Comparison of ENCODE assay signal across 25 cellular contexts in the genomic region with DNA sequence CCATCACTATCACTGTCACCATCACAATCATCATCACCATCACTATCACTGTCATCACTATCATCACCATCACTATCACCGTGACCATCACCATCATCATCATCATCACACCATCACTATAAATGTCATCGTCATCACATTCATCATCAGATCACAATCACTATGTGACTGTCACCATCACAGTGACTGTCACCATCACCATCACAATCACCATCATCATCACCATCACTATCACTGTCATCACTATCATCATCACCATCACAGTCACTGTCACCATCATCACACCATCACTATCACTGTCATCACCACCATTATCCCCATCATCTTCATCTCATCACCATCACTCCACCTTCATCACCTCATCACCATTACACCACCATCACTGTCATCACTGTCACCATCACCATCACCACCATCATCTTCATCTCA. TPM values are rescaled to one million over a fixed set of nuclear protein-coding genes. Genes with fewer than 3 reads are reported as not detected.
DNase-seq lines count a peak whose midpoint lies in the region; ATAC-seq, FAIRE-seq and TF ChIP-seq lines count a peak whose summit lies in the region.
"Had no signal": no experiment of that assay in that cellular context is flagged by ENCODE, and none has a peak within 500 bp of the region (broad histone marks: within the 10 kb centered on the region; RNA-seq: fewer than 3 reads in every experiment).

No MANE protein-coding gene starts in this region.

- CTCF ChIA-PET in HEK293 (lab: Yijun Ruan, JAX): interaction anchor here (0.7 kb wide), 1 partner anchor 26 kb away, joined by 3 read pairs; no protein-coding TSS in a partner anchor
- CTCF ChIA-PET in GM12878 (lab: Yijun Ruan, JAX): no interaction called here
- CTCF ChIA-PET in naive thymus-derived CD4-positive, alpha-beta T cell (lab: Charles Lee): no interaction called here

- 85% methylated on average over 2 of the region's 2 CpGs for WGBS in GM12878 (ENCODE audit: insufficient coverage, insufficient replicate concordance, low lambda C conversion rate, missing lambda C conversion rate)

- H3K4me3 Mint-ChIP-seq in naive thymus-derived CD4-positive, alpha-beta T cell: no peak overlapping the region
- H3K4me3 Mint-ChIP-seq in activated T-helper 2 cell treated with anti-CD3 and anti-CD28 coated beads, Interferon-gamma antibody, Interleukin-2, Interleukin-4, amounts not matched to agents 10 μg/mL and 5 μg/mL and 100 μg/mL, durations not matched to agents 14 hours and 24 hours and 36 hours (ENCODE audit: low read depth): no peak overlapping the region
- H3K4me3 Mint-ChIP-seq in nephron progenitor cell: no peak overlapping the region
- H3K4me3 Mint-ChIP-seq: CD4-positive, alpha-beta memory T cell; IgD-negative memory B cell had no signal

- no peaks in the 10 kb centered on the region; a peak in 1 of 4 replicates for H3K27me3 ChIP-seq in GM12878 (replicated peaks in 1 of 2; ENCODE audit: control insufficient read depth in 2 of 2, insufficient read depth in 2 of 2, low read length in 1 of 2)
- no peaks in the 10 kb centered on the region for H3K27me3 ChIP-seq in naive thymus-derived CD4-positive, alpha-beta T cell (ENCODE audit: control insufficient read depth in 2 of 2, insufficient read depth in 2 of 2, low read length in 2 of 2)
- H3K27me3 ChIP-seq: BLaER1, SJCRH30 had no signal

- in situ Hi-C loops in GM12878 (cut with MboI): no loop called here

- peaks cover 0 to under 1% (median 0%) of the 10 kb centered on the region in 5 donors for H3K27me3 Mint-ChIP-seq in naive thymus-derived CD4-positive, alpha-beta T cell
- no peaks in the 10 kb centered on the region for H3K27me3 Mint-ChIP-seq in activated T-helper 2 cell treated with anti-CD3 and anti-CD28 coated beads, Interferon-gamma antibody, Interleukin-2, Interleukin-4, amounts not matched to agents 10 μg/mL and 5 μg/mL and 100 μg/mL, durations not matched to agents 14 hours and 24 hours and 36 hours (ENCODE audit: low read depth)
- peaks cover 1% of the 10 kb centered on the region for H3K27me3 Mint-ChIP-seq in nephron progenitor cell (ENCODE audit: low read depth, poor library complexity)
- H3K27me3 Mint-ChIP-seq: CD4-positive, alpha-beta memory T cell; IgD-negative memory B cell had no signal

- DNase-seq in activated CD4-positive, CD25-positive, alpha-beta regulatory T cell treated with anti-CD3 and anti-CD28 coated beads, Interleukin-2, amount 50 U/mL, for 72 hours: no peak
- DNase-seq in GM12878 (ENCODE audit: low read depth, low spot score): no peak
- no peak for DNase-seq in naive thymus-derived CD4-positive, alpha-beta T cell
- no peak for DNase-seq in activated T-helper 2 cell treated with anti-CD3 and anti-CD28 coated beads, Interferon-gamma antibody, Interleukin-2, Interleukin-4, amounts not matched to agents 10 μg/mL and 5 μg/mL and 100 μg/mL, durations not matched to agents 14 hours and 24 hours and 36 hours (ENCODE audit: low spot score)
- no peak for DNase-seq in nephron progenitor cell
- DNase-seq in foreskin fibroblast: no peak
- DNase-seq: ACHN; CD4-positive, alpha-beta memory T cell; DMS153; Kasumi-1; NCI-H1417; NCI-H187; NCI-H446; NCI-H526; OCI-M1; SJCRH30 had no signal

- no peaks in the 10 kb centered on the region for H4K20me1 ChIP-seq in GM12878 (ENCODE audit: control insufficient read depth, insufficient read depth)
- H4K20me1 ChIP-seq: BLaER1 had no signal

- ATAC-seq in activated CD4-positive, CD25-positive, alpha-beta regulatory T cell treated with anti-CD3 and anti-CD28 coated beads, Interleukin-2, amount 50 U/mL, for 24 hours: peak; percentile 36 to 39
- ATAC-seq in GM12878: no peak
- ATAC-seq in naive thymus-derived CD4-positive, alpha-beta T cell: peak; percentile 26

- H3K4me1 ChIP-seq in HEK293 (ENCODE audit: control insufficient read depth, insufficient read depth, low read length): no peaks in the 10 kb centered on the region
- H3K4me1 ChIP-seq in GM12878 (ENCODE audit: control insufficient read depth, insufficient read depth, low read length): peaks cover 1% of the 10 kb centered on the region
- H3K4me1 ChIP-seq in naive thymus-derived CD4-positive, alpha-beta T cell (ENCODE audit: control insufficient read depth in 2 of 2, insufficient read depth in 2 of 2, low read length in 2 of 2): peaks cover 0 to 5% of the 10 kb centered on the region in 2 donors

- TF ChIP-seq CTCF in HEK293 (tag by site-specific recombination; IDR thresholded peaks at IDR 0.05) (no peak), GM12878 (IDR thresholded peaks at IDR 0.05 in 2 of 3, conservative IDR thresholded peaks at IDR 0.05 in 1 of 3; ENCODE audit: control insufficient read depth in 2 of 3, extremely low read depth in 1 of 3, insufficient read depth in 1 of 3, low read depth in 3 of 3, low read length in 3 of 3) (no peak), nephron progenitor cell (IDR thresholded peaks at IDR 0.05) (no peak), foreskin fibroblast (IDR thresholded peaks at IDR 0.05; ENCODE audit: low read depth, low read length) (no peak)

- TF ChIP-seq RAD21 in GM12878 (IDR thresholded peaks at IDR 0.05; ENCODE audit: insufficient read depth, low read depth, low read length): no peak

- H3K9ac ChIP-seq in GM12878 (ENCODE audit: control insufficient read depth, insufficient read depth, low read length): no peak overlapping the region
- H3K9ac ChIP-seq: BLaER1 had no signal

- H3K36me3 Mint-ChIP-seq in naive thymus-derived CD4-positive, alpha-beta T cell: no peaks in the 10 kb centered on the region
- H3K36me3 Mint-ChIP-seq in activated T-helper 2 cell treated with anti-CD3 and anti-CD28 coated beads, Interferon-gamma antibody, Interleukin-2, Interleukin-4, amounts not matched to agents 10 μg/mL and 5 μg/mL and 100 μg/mL, durations not matched to agents 14 hours and 24 hours and 36 hours (ENCODE audit: low read depth): no peaks in the 10 kb centered on the region
- no peaks in the 10 kb centered on the region for H3K36me3 Mint-ChIP-seq in nephron progenitor cell (ENCODE audit: low read depth)
- H3K36me3 Mint-ChIP-seq: IgD-negative memory B cell had no signal

- peaks cover 7 to 23% (median 11%) of the 10 kb centered on the region in 7 donors for H3K4me1 Mint-ChIP-seq in naive thymus-derived CD4-positive, alpha-beta T cell
- peaks cover 5% of the 10 kb centered on the region for H3K4me1 Mint-ChIP-seq in activated T-helper 2 cell treated with anti-CD3 and anti-CD28 coated beads, Interferon-gamma antibody, Interleukin-2, Interleukin-4, amounts not matched to agents 10 μg/mL and 5 μg/mL and 100 μg/mL, durations not matched to agents 14 hours and 24 hours and 36 hours (ENCODE audit: low read depth)
- peaks cover 32% of the 10 kb centered on the region for H3K4me1 Mint-ChIP-seq in nephron progenitor cell

- H2AFZ ChIP-seq in GM12878 (ENCODE audit: control insufficient read depth, low read depth, low read length): no peak overlapping the region

- H3K4me2 ChIP-seq in GM12878 (ENCODE audit: control insufficient read depth, insufficient read depth): no peak overlapping the region
- H3K4me2 ChIP-seq: BLaER1 had no signal

- no peak for TF ChIP-seq POLR2A in GM12878 (IDR thresholded peaks at IDR 0.05; ENCODE audit: low read depth, low read length)

- H3K36me3 ChIP-seq in HEK293 (ENCODE audit: control insufficient read depth in 2 of 2, insufficient read depth in 1 of 2, low read length in 2 of 2) (peaks cover 0 to 9% of the 10 kb centered on the region in 2 experiments; a peak in 1 of 3 replicates), GM12878 (ENCODE audit: control insufficient read depth in 2 of 2, insufficient read depth in 2 of 2, low read length in 1 of 2) (no peaks in the 10 kb centered on the region)
- no peaks in the 10 kb centered on the region for H3K36me3 ChIP-seq in naive thymus-derived CD4-positive, alpha-beta T cell (ENCODE audit: control insufficient read depth in 2 of 3, insufficient read depth in 3 of 3, low read length in 3 of 3)
- H3K36me3 ChIP-seq: BLaER1, SJCRH30 had no signal

- BruUV-seq in GM12878 (replicated peaks; lab: Mats Ljungman, UMichigan): no TSS peak

- no peak for FAIRE-seq in GM12878 (lab: Jason Lieb, UNC)
- FAIRE-seq: G401.6, GM19239, H54, RCC 7860 had no signal

- H3K9me3 ChIP-seq in HEK293 (ENCODE audit: control insufficient read depth, insufficient read depth, low read depth, low read length) (no peaks in the 10 kb centered on the region), GM12878 (replicated peaks; ENCODE audit: control insufficient read depth, insufficient read depth, low read length) (no peaks in the 10 kb centered on the region)
- H3K9me3 ChIP-seq in naive thymus-derived CD4-positive, alpha-beta T cell (ENCODE audit: control insufficient read depth in 2 of 3, low read length in 3 of 3): no peaks in the 10 kb centered on the region
- H3K9me3 ChIP-seq: BLaER1, SJCRH30 had no signal

- SMC1A ChIA-PET in GM12878 (lab: Charles Lee; ENCODE audit: uncharacterized antibody, unreplicated experiment): no interaction called here

- H3K27ac Mint-ChIP-seq in naive thymus-derived CD4-positive, alpha-beta T cell: no peak overlapping the region
- no peak overlapping the region for H3K27ac Mint-ChIP-seq in activated T-helper 2 cell treated with anti-CD3 and anti-CD28 coated beads, Interferon-gamma antibody, Interleukin-2, Interleukin-4, amounts not matched to agents 10 μg/mL and 5 μg/mL and 100 μg/mL, durations not matched to agents 14 hours and 24 hours and 36 hours
- H3K27ac Mint-ChIP-seq in nephron progenitor cell: no peak overlapping the region
- H3K27ac Mint-ChIP-seq: CD4-positive, alpha-beta memory T cell; IgD-negative memory B cell had no signal

- intact Hi-C loops in GM12878 (cut with micrococcal nuclease; ENCODE audit: unreplicated experiment): no loop called here
- intact Hi-C loops in naive thymus-derived CD4-positive, alpha-beta T cell (cut with micrococcal nuclease): no loop called here
- intact Hi-C loops in activated T-helper 2 cell treated with anti-CD3 and anti-CD28 coated beads, Interferon-gamma antibody, Interleukin-2, Interleukin-4, amounts not matched to agents 10 μg/mL and 5 μg/mL and 100 μg/mL, durations not matched to agents 14 hours and 24 hours and 36 hours (cut with micrococcal nuclease): no loop called here

- RAD21 ChIA-PET in GM12878 (lab: Charles Lee; ENCODE audit: unreplicated experiment): no interaction called here

- no peak overlapping the region for H3K27ac ChIP-seq in HEK293 (ENCODE audit: extremely low read depth, low read depth, low read length)
- no peak overlapping the region for H3K27ac ChIP-seq in GM12878 (ENCODE audit: control insufficient read depth, insufficient read depth)
- no peak overlapping the region for H3K27ac ChIP-seq in naive thymus-derived CD4-positive, alpha-beta T cell (ENCODE audit: low read depth, low read length)
- H3K27ac ChIP-seq: 22Rv1, SJCRH30 had no signal

- no peak overlapping the region for H3K4me3 ChIP-seq in HEK293 (ENCODE audit: low read depth, low read length)
- no peak overlapping the region for H3K4me3 ChIP-seq in GM12878
- no peak overlapping the region for H3K4me3 ChIP-seq in naive thymus-derived CD4-positive, alpha-beta T cell (ENCODE audit: low read length)
- H3K4me3 ChIP-seq in foreskin fibroblast (ENCODE audit: low read depth in 1 of 2, low read length in 2 of 2): no peak overlapping the region
- H3K4me3 ChIP-seq: BLaER1, SJCRH30 had no signal

- POLR2A ChIA-PET in HEK293 (lab: Yijun Ruan, JAX) (no interaction called here), GM12878 (lab: Charles Lee) (no interaction called here)
- POLR2A ChIA-PET in naive thymus-derived CD4-positive, alpha-beta T cell (lab: Charles Lee): no interaction called here

- H3K9me3 Mint-ChIP-seq in naive thymus-derived CD4-positive, alpha-beta T cell: peaks cover 0 to 2% (median 0%) of the 10 kb centered on the region in 11 donors
- H3K9me3 Mint-ChIP-seq in activated T-helper 2 cell treated with anti-CD3 and anti-CD28 coated beads, Interferon-gamma antibody, Interleukin-2, Interleukin-4, amounts not matched to agents 10 μg/mL and 5 μg/mL and 100 μg/mL, durations not matched to agents 14 hours and 24 hours and 36 hours: no peaks in the 10 kb centered on the region
- H3K9me3 Mint-ChIP-seq in nephron progenitor cell: no peaks in the 10 kb centered on the region
- H3K9me3 Mint-ChIP-seq: CD4-positive, alpha-beta memory T cell; IgD-negative memory B cell had no signal

- no peaks in the 10 kb centered on the region for H3K79me2 ChIP-seq in GM12878 (ENCODE audit: control insufficient read depth, insufficient read depth, low read length)

- no peak for TF ChIP-seq EP300 in GM12878 (IDR thresholded peaks at IDR 0.05; ENCODE audit: borderline replicate concordance in 1 of 2, control insufficient read depth in 1 of 2, low read depth in 2 of 2, low read length in 2 of 2)

RNA-seq across cellular contexts. Expression of a gene that starts 31.0 kb away (rescaled TPM):
- total RNA-seq in GM12878 (2013; cell fraction: nucleolus; rRNA removed): 0.44 and 0.90 TPM in 2 replicates
- total RNA-seq in GM12878 (2014; rRNA removed) (0.38 and 0.56 TPM in 2 replicates), GM12878 (2014; rRNA removed; fragmentation: Illumina TruSeq; extraction: Trizol) (0.04 TPM in 1 of 2 replicates, not detected in the other), GM12878 (2021) (0.72 and 0.87 TPM in 2 replicates)
- not detected for polyA plus RNA-seq in GM12878 (2011; ENCODE audit: low read depth)
- polyA plus RNA-seq in GM12878 (2011; rRNA removed) (not detected in 2 replicates), GM12878 (2014; fragmentation: Illumina TruSeq; extraction: Trizol) (0.04 TPM in 1 of 2 replicates, not detected in the other), GM12878 (2014; fragmentation: Nextera tagmentation; extraction: Ambion mirVana) (not detected), GM12878 (2014; rRNA removed) (0.30 and 0.59 TPM in 2 replicates), GM12878 (2016; fragmentation: Nextera tagmentation; extraction: Ambion mirVana) (under 1 TPM in 1 of 2 experiments, not detected in 1; 0.14 TPM)
- polyA plus RNA-seq in GM12878 (2011; cell fraction: cytosol; rRNA removed): 0.03 TPM in 1 of 2 replicates, not detected in the other
- not detected in 2 replicates for polyA plus RNA-seq in GM12878 (2011; cell fraction: nucleus; rRNA removed)
- polyA plus RNA-seq in GM12878 (2012): 0.22 and 0.49 TPM in 2 replicates
- not detected in 2 replicates for polyA minus RNA-seq in GM12878 (2011; rRNA and poly(A)+ RNA removed)
- polyA minus RNA-seq in GM12878 (2011; cell fraction: cytosol; rRNA and poly(A)+ RNA removed): 0.67 TPM in 1 of 2 replicates, not detected in the other
- polyA minus RNA-seq in GM12878 (2011; cell fraction: nucleus; rRNA and poly(A)+ RNA removed): not detected in 2 replicates
- total RNA-seq in naive thymus-derived CD4-positive, alpha-beta T cell: 10 to 100 TPM in 4 of 5 experiments, 1 to 10 TPM in 1; 9.1 to 22.2 (median 12.1) TPM
- 1 to 10 TPM; 1.5 to 3.6 TPM for polyA plus RNA-seq in naive thymus-derived CD4-positive, alpha-beta T cell
- 3.8 TPM in 2 replicates for total RNA-seq in activated T-helper 2 cell treated with anti-CD3 and anti-CD28 coated beads, Interferon-gamma antibody, Interleukin-2, Interleukin-4, amounts not matched to agents 10 μg/mL and 5 μg/mL and 100 μg/mL, durations not matched to agents 14 hours and 24 hours and 36 hours
